In genomic region chr15:65060641-65061397, GRCh38 we compare ENCODE assay signal across 15 cellular contexts. TPM values are rescaled to one million over a fixed set of nuclear protein-coding genes. Genes with fewer than 3 reads are reported as not detected.
DNase-seq lines count a peak whose midpoint lies in the region; ATAC-seq, FAIRE-seq and TF ChIP-seq lines count a peak whose summit lies in the region.
"Had no signal": no experiment of that assay in that cellular context is flagged by ENCODE, and none has a peak within 500 bp of the region (broad histone marks: within the 10 kb centered on the region; RNA-seq: fewer than 3 reads in every experiment).

No MANE protein-coding gene starts in this region.

- TF ChIP-seq CTCF in HepG2 (CRISPR knock-in tag; IDR thresholded peaks at IDR 0.05), result no peak

- DNase-seq in Ammon's horn (ENCODE audit: low spot score), result peak; percentile 90
- DNase-seq in HepG2 (ENCODE audit: low spot score), result no peak
- DNase-seq in OCI-M1 (lab: John Stamatoyannopoulos, UW), result no peak
- DNase-seq in activated CD4-positive, alpha-beta T cell treated with anti-CD3 and anti-CD28 coated beads for 4 hours, result no peak
- no peak for DNase-seq in NCI-H1436 (lab: John Stamatoyannopoulos, UW)
- DNase-seq in cerebellar cortex (ENCODE audit: low spot score), result no peak
- DNase-seq: activated CD4-positive, alpha-beta T cell treated with anti-CD3 and anti-CD28 coated beads, Interleukin-2, amount 50 U/mL, for 4 hours; thyroid gland had no signal

- H3K27me3 ChIP-seq in esophagus (ENCODE audit: control insufficient read depth in 1 of 2, insufficient read depth in 2 of 2, low read length in 2 of 2), result no peaks in the 10 kb centered on the region
- peaks cover 0 to 15% of the 10 kb centered on the region in 2 experiments; a peak in 2 of 5 replicates for H3K27me3 ChIP-seq in HepG2 (ENCODE audit: control insufficient read depth in 1 of 2, insufficient read depth in 2 of 2, low read length in 2 of 2)
- no peaks in the 10 kb centered on the region for H3K27me3 ChIP-seq in skeletal muscle tissue (ENCODE audit: control insufficient read depth in 3 of 3, insufficient read depth in 3 of 3, low read length in 3 of 3)
- H3K27me3 ChIP-seq: SJSA1, thyroid gland had no signal

- POLR2A ChIA-PET in HepG2 (lab: Yijun Ruan, JAX), result no interaction called here

- no peak for TF ChIP-seq POLR2A in HepG2 (IDR thresholded peaks at IDR 0.05; ENCODE audit: insufficient read depth in 1 of 2, low read depth in 2 of 2, low read length in 2 of 2)

- no peak for FAIRE-seq in HepG2 (lab: Jason Lieb, UNC)
- FAIRE-seq: A204.1, G401.6 had no signal

- in situ Hi-C loops in HepG2 (cut with HindIII; ENCODE audit: extremely low pct_ligation_motif_present, low pct_unique_long_range_greater_than_20kb), result no loop called here

- CTCF ChIA-PET in HepG2 (lab: Yijun Ruan, JAX; ENCODE audit: low intra/inter-chr PET ratio, low total read pairs), result no interaction called here

- TF ChIP-seq RAD21 in HepG2 (CRISPR knock-in tag; IDR thresholded peaks at IDR 0.05), result no peak

- H3K27ac ChIP-seq in esophagus (ENCODE audit: low read depth in 2 of 2, low read length in 1 of 2) (peak overlapping the region; percentile 13 to 58), HepG2 (ENCODE audit: extremely low read length, insufficient read depth, low read length) (no peak overlapping the region), skeletal muscle tissue (ENCODE audit: low read depth, low read length) (peak overlapping the region; percentile 47)
- H3K27ac ChIP-seq: SJSA1 had no signal

- no peak overlapping the region for H3K9ac ChIP-seq in HepG2 (ENCODE audit: insufficient read depth, low read depth, low read length)
- H3K9ac ChIP-seq in skeletal muscle tissue (ENCODE audit: low read depth in 1 of 3, low read length in 3 of 3), result peak overlapping the region in 1 of 3 donors; percentile 14

- no peak overlapping the region for H3K4me2 ChIP-seq in HepG2 (ENCODE audit: low read depth, low read length)

- no peak overlapping the region for H2AFZ ChIP-seq in HepG2 (ENCODE audit: low read length)

- no peaks in the 10 kb centered on the region for H3K9me3 ChIP-seq in esophagus (ENCODE audit: control insufficient read depth in 2 of 2, insufficient read depth in 1 of 2, low read depth in 1 of 2, low read length in 1 of 2)
- H3K9me3 ChIP-seq in HepG2 (ENCODE audit: low read length), result no peaks in the 10 kb centered on the region
- H3K9me3 ChIP-seq in skeletal muscle tissue (ENCODE audit: control insufficient read depth in 3 of 3, low read length in 3 of 3), result no peaks in the 10 kb centered on the region
- H3K9me3 ChIP-seq: SJSA1, thyroid gland had no signal

- H3K4me1 ChIP-seq in esophagus (ENCODE audit: control insufficient read depth in 2 of 2, insufficient read depth in 2 of 2, low read length in 1 of 2), result no peaks in the 10 kb centered on the region
- peaks cover 84% of the 10 kb centered on the region for H3K4me1 ChIP-seq in HepG2 (ENCODE audit: insufficient read depth, low read length)
- H3K4me1 ChIP-seq in skeletal muscle tissue (ENCODE audit: control insufficient read depth in 3 of 3, insufficient read depth in 3 of 3, low read length in 3 of 3), result peaks cover 4 to 19% (median 10%) of the 10 kb centered on the region in 3 donors

- no peaks in the 10 kb centered on the region for H4K20me1 ChIP-seq in HepG2 (ENCODE audit: insufficient read depth, low read length)

- TF ChIP-seq EP300 in HepG2 (IDR thresholded peaks at IDR 0.05; ENCODE audit: low read depth in 2 of 2, low read length in 2 of 2) (no peak), HepG2 (CRISPR knock-in tag; IDR thresholded peaks at IDR 0.05; ENCODE audit: borderline replicate concordance) (no peak)

- intact Hi-C loops in HepG2 (cut with micrococcal nuclease; ENCODE audit: unreplicated experiment), result no loop called here

- H3K4me3 ChIP-seq in esophagus (ENCODE audit: low read depth in 1 of 2, low read length in 2 of 2), result no peak overlapping the region
- H3K4me3 ChIP-seq in HepG2 (replicated peaks in 1 of 3; ENCODE audit: insufficient read depth in 1 of 3, low read depth in 2 of 3, low read length in 3 of 3), result no peak overlapping the region
- H3K4me3 ChIP-seq in skeletal muscle tissue (ENCODE audit: low read length in 3 of 3), result no peak overlapping the region
- H3K4me3 ChIP-seq: SJSA1, thyroid gland had no signal

- no TSS peak for BruUV-seq in HepG2 (replicated peaks; lab: Mats Ljungman, UMichigan)

- H3K36me3 ChIP-seq in esophagus (ENCODE audit: control insufficient read depth in 2 of 2, insufficient read depth in 2 of 2, low read length in 1 of 2) (peaks cover 0 to 3% of the 10 kb centered on the region in 2 donors), HepG2 (replicated peaks in 1 of 2; ENCODE audit: control insufficient read depth in 1 of 2, insufficient read depth in 2 of 2, low read length in 2 of 2) (no peaks in the 10 kb centered on the region), skeletal muscle tissue (ENCODE audit: control insufficient read depth in 3 of 3, insufficient read depth in 3 of 3, low read length in 3 of 3) (peaks cover 5 to 26% (median 10%) of the 10 kb centered on the region in 3 donors)
- H3K36me3 ChIP-seq: thyroid gland had no signal

- H3K79me2 ChIP-seq in HepG2 (ENCODE audit: insufficient read depth, low read length), result no peaks in the 10 kb centered on the region

- no peak for ATAC-seq in HepG2

- WGBS in esophagus, 2 donors, result 78 to 80% methylated on average over 6 of the region's 6 CpGs
- 73% methylated on average over 5 of the region's 6 CpGs for WGBS in HepG2 (ENCODE audit: low lambda C conversion rate)

RNA-seq across cellular contexts. Expression of gene RASL12, which starts 7.0 kb away (rescaled TPM):
- polyA plus RNA-seq in esophagus, result 10 to 100 TPM in 1 of 2 donors, 1 to 10 TPM in 1; 2.6 to 10.9 TPM
- 0.39 and 0.55 TPM in 2 replicates for total RNA-seq in HepG2 (2016; rRNA removed; fragmentation: Illumina TruSeq; extraction: Trizol)
- 0.20 and 0.26 TPM in 2 replicates for total RNA-seq in HepG2 (2016; cell fraction: cytosol; rRNA removed; fragmentation: Illumina TruSeq; extraction: Trizol; ENCODE audit: low read depth)
- 0.34 and 0.45 TPM in 2 replicates for total RNA-seq in HepG2 (2016; cell fraction: insoluble cytoplasmic fraction; rRNA removed; fragmentation: Illumina TruSeq; extraction: Trizol)
- 0.37 and 0.45 TPM in 2 replicates for total RNA-seq in HepG2 (2016; cell fraction: membrane; rRNA removed; fragmentation: Illumina TruSeq; extraction: Trizol)
- 0.66 and 0.68 TPM in 2 replicates for total RNA-seq in HepG2 (2016; cell fraction: nucleus; rRNA removed; fragmentation: Illumina TruSeq; extraction: Trizol)
- 0.10 and 0.16 TPM in 2 replicates for polyA plus RNA-seq in HepG2 (2011; rRNA removed)
- polyA plus RNA-seq in HepG2 (2011; cell fraction: cytosol; rRNA removed), result 0.13 TPM in 2 replicates
- polyA plus RNA-seq in HepG2 (2011; cell fraction: nucleus; rRNA removed), result 0.26 and 0.32 TPM in 2 replicates
- polyA plus RNA-seq in HepG2 (2012), result 0.07 TPM in 1 of 2 replicates, not detected in the other
- 0.08 and 0.10 TPM in 2 replicates for polyA plus RNA-seq in HepG2 (2016; cell fraction: cytosol; fragmentation: Illumina TruSeq; extraction: Trizol; ENCODE audit: low read depth)
- polyA plus RNA-seq in HepG2 (2016; cell fraction: insoluble cytoplasmic fraction; fragmentation: Illumina TruSeq; extraction: Trizol; ENCODE audit: low read depth), result 0.35 TPM in 2 replicates
- 0.27 and 0.41 TPM in 2 replicates for polyA plus RNA-seq in HepG2 (2016; cell fraction: membrane; fragmentation: Illumina TruSeq; extraction: Trizol; ENCODE audit: low read depth)
- polyA plus RNA-seq in HepG2 (2016; cell fraction: nucleus; fragmentation: Illumina TruSeq; extraction: Trizol; ENCODE audit: insufficient read depth, low read depth), result 1.1 and 1.4 TPM in 2 replicates
- polyA minus RNA-seq in HepG2 (2011; rRNA and poly(A)+ RNA removed; ENCODE audit: low replicate concordance), result 0.78 TPM in 1 of 2 replicates, not detected in the other
- polyA minus RNA-seq in HepG2 (2011; cell fraction: cytosol; rRNA and poly(A)+ RNA removed), result not detected in 2 replicates
- polyA minus RNA-seq in HepG2 (2011; cell fraction: nucleus; rRNA and poly(A)+ RNA removed), result 0.25 and 0.52 TPM in 2 replicates
- 15.1 TPM for total RNA-seq in skeletal muscle tissue

RNA-seq across cellular contexts. Expression of gene SLC51B, which starts 15.6 kb away (rescaled TPM):
- polyA plus RNA-seq in esophagus (under 1 TPM; 0.08 to 0.12 TPM), HepG2 (2011; rRNA removed) (12.0 and 14.9 TPM in 2 replicates)
- total RNA-seq in HepG2 (2016; rRNA removed; fragmentation: Illumina TruSeq; extraction: Trizol) (14.4 and 17.1 TPM in 2 replicates), skeletal muscle tissue (0.52 TPM)
- 5.3 and 6.1 TPM in 2 replicates for total RNA-seq in HepG2 (2016; cell fraction: cytosol; rRNA removed; fragmentation: Illumina TruSeq; extraction: Trizol; ENCODE audit: low read depth)
- 13.5 and 17.5 TPM in 2 replicates for total RNA-seq in HepG2 (2016; cell fraction: insoluble cytoplasmic fraction; rRNA removed; fragmentation: Illumina TruSeq; extraction: Trizol)
- total RNA-seq in HepG2 (2016; cell fraction: membrane; rRNA removed; fragmentation: Illumina TruSeq; extraction: Trizol), result 7.0 and 7.8 TPM in 2 replicates
- 8.3 and 9.5 TPM in 2 replicates for total RNA-seq in HepG2 (2016; cell fraction: nucleus; rRNA removed; fragmentation: Illumina TruSeq; extraction: Trizol)
- 13.2 and 15.4 TPM in 2 replicates for polyA plus RNA-seq in HepG2 (2011; cell fraction: cytosol; rRNA removed)
- 3.4 and 3.5 TPM in 2 replicates for polyA plus RNA-seq in HepG2 (2011; cell fraction: nucleus; rRNA removed)
- 4.6 and 5.6 TPM in 2 replicates for polyA plus RNA-seq in HepG2 (2012)
- polyA plus RNA-seq in HepG2 (2016; cell fraction: cytosol; fragmentation: Illumina TruSeq; extraction: Trizol; ENCODE audit: low read depth), result 5.3 and 7.1 TPM in 2 replicates
- polyA plus RNA-seq in HepG2 (2016; cell fraction: insoluble cytoplasmic fraction; fragmentation: Illumina TruSeq; extraction: Trizol; ENCODE audit: low read depth), result 13.1 and 13.8 TPM in 2 replicates
- polyA plus RNA-seq in HepG2 (2016; cell fraction: membrane; fragmentation: Illumina TruSeq; extraction: Trizol; ENCODE audit: low read depth), result 5.5 and 6.5 TPM in 2 replicates
- polyA plus RNA-seq in HepG2 (2016; cell fraction: nucleus; fragmentation: Illumina TruSeq; extraction: Trizol; ENCODE audit: insufficient read depth, low read depth), result 15.7 and 19.3 TPM in 2 replicates
- polyA minus RNA-seq in HepG2 (2011; rRNA and poly(A)+ RNA removed; ENCODE audit: low replicate concordance), result 5.1 TPM in 1 of 2 replicates, not detected in the other
- 3.9 TPM in 2 replicates for polyA minus RNA-seq in HepG2 (2011; cell fraction: cytosol; rRNA and poly(A)+ RNA removed)
- 2.7 and 2.9 TPM in 2 replicates for polyA minus RNA-seq in HepG2 (2011; cell fraction: nucleus; rRNA and poly(A)+ RNA removed)
- total RNA-seq: mesothelial cell of epicardium, omental fat pad, thyroid gland had no signal

RNA-seq across cellular contexts. Expression of gene KBTBD13, which starts 15.7 kb away (rescaled TPM):
- polyA plus RNA-seq in esophagus (not detected), HepG2 (2011; rRNA removed) (not detected in 2 replicates)
- total RNA-seq in HepG2 (2016; rRNA removed; fragmentation: Illumina TruSeq; extraction: Trizol) (not detected in 2 replicates), skeletal muscle tissue (1.6 TPM)
- total RNA-seq in HepG2 (2016; cell fraction: cytosol; rRNA removed; fragmentation: Illumina TruSeq; extraction: Trizol; ENCODE audit: low read depth), result not detected in 2 replicates
- 0.02 TPM in 1 of 2 replicates, not detected in the other for total RNA-seq in HepG2 (2016; cell fraction: insoluble cytoplasmic fraction; rRNA removed; fragmentation: Illumina TruSeq; extraction: Trizol)
- 0.07 TPM in 1 of 2 replicates, not detected in the other for total RNA-seq in HepG2 (2016; cell fraction: membrane; rRNA removed; fragmentation: Illumina TruSeq; extraction: Trizol)
- total RNA-seq in HepG2 (2016; cell fraction: nucleus; rRNA removed; fragmentation: Illumina TruSeq; extraction: Trizol), result not detected in 2 replicates
- polyA plus RNA-seq in HepG2 (2011; cell fraction: cytosol; rRNA removed), result not detected in 2 replicates
- not detected in 2 replicates for polyA plus RNA-seq in HepG2 (2011; cell fraction: nucleus; rRNA removed)
- not detected in 2 replicates for polyA plus RNA-seq in HepG2 (2012)
- polyA plus RNA-seq in HepG2 (2016; cell fraction: cytosol; fragmentation: Illumina TruSeq; extraction: Trizol; ENCODE audit: low read depth), result not detected in 2 replicates
- polyA plus RNA-seq in HepG2 (2016; cell fraction: insoluble cytoplasmic fraction; fragmentation: Illumina TruSeq; extraction: Trizol; ENCODE audit: low read depth), result not detected in 2 replicates
- not detected in 2 replicates for polyA plus RNA-seq in HepG2 (2016; cell fraction: membrane; fragmentation: Illumina TruSeq; extraction: Trizol; ENCODE audit: low read depth)
- polyA plus RNA-seq in HepG2 (2016; cell fraction: nucleus; fragmentation: Illumina TruSeq; extraction: Trizol; ENCODE audit: insufficient read depth, low read depth), result not detected in 2 replicates
- 0.08 and 0.21 TPM in 2 replicates for polyA minus RNA-seq in HepG2 (2011; rRNA and poly(A)+ RNA removed; ENCODE audit: low replicate concordance)
- not detected in 2 replicates for polyA minus RNA-seq in HepG2 (2011; cell fraction: cytosol; rRNA and poly(A)+ RNA removed)
- not detected in 2 replicates for polyA minus RNA-seq in HepG2 (2011; cell fraction: nucleus; rRNA and poly(A)+ RNA removed)
- total RNA-seq: mesothelial cell of epicardium, omental fat pad, SJSA1, thyroid gland had no signal

RNA-seq across cellular contexts. Expression of gene MTFMT, which starts 31.4 kb away (rescaled TPM):
- polyA plus RNA-seq in esophagus (1 to 10 TPM; 3.1 to 6.9 TPM), HepG2 (2011; rRNA removed) (8.9 and 9.9 TPM in 2 replicates)
- total RNA-seq in HepG2 (2016; rRNA removed; fragmentation: Illumina TruSeq; extraction: Trizol) (23.2 and 27.9 TPM in 2 replicates), skeletal muscle tissue (6.8 TPM)
- 10.4 and 12.6 TPM in 2 replicates for total RNA-seq in HepG2 (2016; cell fraction: cytosol; rRNA removed; fragmentation: Illumina TruSeq; extraction: Trizol; ENCODE audit: low read depth)
- 22.7 and 29.9 TPM in 2 replicates for total RNA-seq in HepG2 (2016; cell fraction: insoluble cytoplasmic fraction; rRNA removed; fragmentation: Illumina TruSeq; extraction: Trizol)
- total RNA-seq in HepG2 (2016; cell fraction: membrane; rRNA removed; fragmentation: Illumina TruSeq; extraction: Trizol), result 18.1 and 19.5 TPM in 2 replicates
- 13.3 and 17.4 TPM in 2 replicates for total RNA-seq in HepG2 (2016; cell fraction: nucleus; rRNA removed; fragmentation: Illumina TruSeq; extraction: Trizol)
- polyA plus RNA-seq in HepG2 (2011; cell fraction: cytosol; rRNA removed), result 7.3 and 11.2 TPM in 2 replicates
- 4.0 and 5.2 TPM in 2 replicates for polyA plus RNA-seq in HepG2 (2011; cell fraction: nucleus; rRNA removed)
- 6.6 and 14.4 TPM in 2 replicates for polyA plus RNA-seq in HepG2 (2012)
- 7.3 and 9.3 TPM in 2 replicates for polyA plus RNA-seq in HepG2 (2016; cell fraction: cytosol; fragmentation: Illumina TruSeq; extraction: Trizol; ENCODE audit: low read depth)
- polyA plus RNA-seq in HepG2 (2016; cell fraction: insoluble cytoplasmic fraction; fragmentation: Illumina TruSeq; extraction: Trizol; ENCODE audit: low read depth), result 22.1 and 23.9 TPM in 2 replicates
- 13.3 and 13.6 TPM in 2 replicates for polyA plus RNA-seq in HepG2 (2016; cell fraction: membrane; fragmentation: Illumina TruSeq; extraction: Trizol; ENCODE audit: low read depth)
- 17.3 and 20.2 TPM in 2 replicates for polyA plus RNA-seq in HepG2 (2016; cell fraction: nucleus; fragmentation: Illumina TruSeq; extraction: Trizol; ENCODE audit: insufficient read depth, low read depth)
- 3.2 and 7.6 TPM in 2 replicates for polyA minus RNA-seq in HepG2 (2011; rRNA and poly(A)+ RNA removed; ENCODE audit: low replicate concordance)
- polyA minus RNA-seq in HepG2 (2011; cell fraction: cytosol; rRNA and poly(A)+ RNA removed), result 6.6 and 9.0 TPM in 2 replicates
- polyA minus RNA-seq in HepG2 (2011; cell fraction: nucleus; rRNA and poly(A)+ RNA removed), result 10.2 and 16.7 TPM in 2 replicates

RNA-seq across cellular contexts. Expression of gene UBAP1L, which starts 54.2 kb away (rescaled TPM):
- polyA plus RNA-seq in esophagus (1 to 10 TPM in 1 of 2 donors, under 1 TPM in 1; 0.89 to 5.7 TPM), HepG2 (2011; rRNA removed) (1.4 and 1.7 TPM in 2 replicates)
- total RNA-seq in HepG2 (2016; rRNA removed; fragmentation: Illumina TruSeq; extraction: Trizol) (0.13 and 0.86 TPM in 2 replicates), skeletal muscle tissue (2.1 TPM)
- 0.18 and 0.20 TPM in 2 replicates for total RNA-seq in HepG2 (2016; cell fraction: cytosol; rRNA removed; fragmentation: Illumina TruSeq; extraction: Trizol; ENCODE audit: low read depth)
- 0.28 and 0.89 TPM in 2 replicates for total RNA-seq in HepG2 (2016; cell fraction: insoluble cytoplasmic fraction; rRNA removed; fragmentation: Illumina TruSeq; extraction: Trizol)
- total RNA-seq in HepG2 (2016; cell fraction: membrane; rRNA removed; fragmentation: Illumina TruSeq; extraction: Trizol), result 0.14 and 0.28 TPM in 2 replicates
- 2.1 and 3.2 TPM in 2 replicates for total RNA-seq in HepG2 (2016; cell fraction: nucleus; rRNA removed; fragmentation: Illumina TruSeq; extraction: Trizol)
- polyA plus RNA-seq in HepG2 (2011; cell fraction: cytosol; rRNA removed), result 0.14 and 0.25 TPM in 2 replicates
- 9.3 and 9.9 TPM in 2 replicates for polyA plus RNA-seq in HepG2 (2011; cell fraction: nucleus; rRNA removed)
- polyA plus RNA-seq in HepG2 (2012), result 1.0 and 1.8 TPM in 2 replicates
- 0.10 and 0.14 TPM in 2 replicates for polyA plus RNA-seq in HepG2 (2016; cell fraction: cytosol; fragmentation: Illumina TruSeq; extraction: Trizol; ENCODE audit: low read depth)
- 0.16 and 0.17 TPM in 2 replicates for polyA plus RNA-seq in HepG2 (2016; cell fraction: insoluble cytoplasmic fraction; fragmentation: Illumina TruSeq; extraction: Trizol; ENCODE audit: low read depth)
- 0.31 TPM in 1 of 2 replicates, not detected in the other for polyA plus RNA-seq in HepG2 (2016; cell fraction: membrane; fragmentation: Illumina TruSeq; extraction: Trizol; ENCODE audit: low read depth)
- polyA plus RNA-seq in HepG2 (2016; cell fraction: nucleus; fragmentation: Illumina TruSeq; extraction: Trizol; ENCODE audit: insufficient read depth, low read depth), result 4.4 and 4.9 TPM in 2 replicates
- 2.1 and 5.5 TPM in 2 replicates for polyA minus RNA-seq in HepG2 (2011; rRNA and poly(A)+ RNA removed; ENCODE audit: low replicate concordance)
- polyA minus RNA-seq in HepG2 (2011; cell fraction: cytosol; rRNA and poly(A)+ RNA removed), result 0.26 TPM in 1 of 2 replicates, not detected in the other
- polyA minus RNA-seq in HepG2 (2011; cell fraction: nucleus; rRNA and poly(A)+ RNA removed), result 6.7 and 8.5 TPM in 2 replicates
